1 cellular context compared by ENCODE assay signal in the genomic region with DNA sequence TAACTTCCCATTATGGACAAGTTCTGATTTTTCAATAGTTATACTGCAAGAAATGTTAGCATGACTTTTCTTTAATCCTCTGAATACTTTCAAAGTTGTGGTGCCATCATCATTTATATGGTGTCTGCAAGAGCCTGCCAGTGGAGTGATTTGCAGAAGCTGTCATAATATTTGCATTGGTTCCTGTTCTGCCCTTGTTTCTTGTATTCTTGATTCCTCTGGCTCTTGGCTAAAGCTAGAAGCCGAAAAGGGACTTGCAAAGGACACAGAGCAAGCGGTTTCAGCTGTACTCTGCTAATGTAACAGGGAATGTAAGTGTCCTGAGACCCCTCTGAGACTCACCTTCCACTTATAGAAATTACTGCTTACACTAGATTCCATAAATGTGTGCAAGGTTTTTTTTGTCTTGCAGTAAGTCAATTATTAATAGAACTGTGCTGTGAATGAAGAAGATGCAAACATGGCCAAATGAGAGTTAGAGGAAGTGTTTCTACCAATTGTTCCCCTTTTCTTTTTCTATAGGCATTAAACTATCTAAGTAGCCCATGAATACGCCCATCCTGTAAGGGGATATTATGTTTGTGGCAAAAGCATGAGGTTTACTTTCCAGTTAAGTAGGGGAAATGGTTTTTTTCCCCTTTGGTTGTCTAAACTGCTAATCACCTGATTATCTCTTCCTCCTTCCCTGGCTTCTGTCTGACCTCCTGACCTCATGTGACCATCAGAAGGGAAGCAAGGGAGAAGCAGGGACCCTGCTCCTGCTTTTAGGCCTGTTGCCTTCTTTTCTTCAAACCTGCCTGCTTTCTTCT.
TF ChIP-seq lines count a peak whose summit lies in the region.

No MANE protein-coding gene starts in this region.

TF ChIP-seq in K562, 482 proteins besides CTCF, POLR2A, EP300 and RAD21 (continued from another document):
- TF ChIP-seq, protein P1, sequence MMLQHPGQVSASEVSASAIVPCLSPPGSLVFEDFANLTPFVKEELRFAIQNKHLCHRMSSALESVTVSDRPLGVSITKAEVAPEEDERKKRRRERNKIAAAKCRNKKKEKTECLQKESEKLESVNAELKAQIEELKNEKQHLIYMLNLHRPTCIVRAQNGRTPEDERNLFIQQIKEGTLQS (IDR thresholded peaks at IDR 0.05): no peak
- TF ChIP-seq, protein P1 (CRISPR knock-in tag; conservative IDR thresholded peaks at IDR 0.05): no peak
- TF ChIP-seq ZNF431 (CRISPR knock-in tag; IDR thresholded peaks at IDR 0.05): no peak
